Comparison of ENCODE assay signal across 14 cellular contexts in genomic region chr1:62299426-62300200, GRCh38. TPM values are rescaled to one million over a fixed set of nuclear protein-coding genes. Genes with fewer than 3 reads are reported as not detected.
DNase-seq lines count a peak whose midpoint lies in the region; ATAC-seq, FAIRE-seq and TF ChIP-seq lines count a peak whose summit lies in the region.
"Had no signal": no experiment of that assay in that cellular context is flagged by ENCODE, and none has a peak within 500 bp of the region (broad histone marks: within the 10 kb centered on the region; RNA-seq: fewer than 3 reads in every experiment).

No MANE protein-coding gene starts in this region.

- no peaks in the 10 kb centered on the region for H3K36me3 Mint-ChIP-seq in stimulated activated memory B cell treated with anti-CD40 and anti-IgM and Interleukin-4, amounts not matched to agents 10 μg/mL and 1 μg/mL and 100 μg/mL, for 72 hours
- H3K36me3 Mint-ChIP-seq: brain had no signal

- no peak overlapping the region for H3K27ac Mint-ChIP-seq in stimulated activated memory B cell treated with anti-CD40 and anti-IgM and Interleukin-4, amounts not matched to agents 10 μg/mL and 1 μg/mL and 100 μg/mL, for 72 hours
- H3K27ac Mint-ChIP-seq: brain had no signal

- H3K4me1 Mint-ChIP-seq in stimulated activated memory B cell treated with anti-CD40 and anti-IgM and Interleukin-4, amounts not matched to agents 10 μg/mL and 1 μg/mL and 100 μg/mL, for 72 hours, result peaks cover 6% of the 10 kb centered on the region

- H3K4me1 ChIP-seq in heart right ventricle (peaks cover 4 to 40% (median 17%) of the 10 kb centered on the region in 9 donors), transverse colon (peaks cover 0 to 28% (median 13%) of the 10 kb centered on the region in 4 donors)

- H3K27me3 Mint-ChIP-seq in stimulated activated memory B cell treated with anti-CD40 and anti-IgM and Interleukin-4, amounts not matched to agents 10 μg/mL and 1 μg/mL and 100 μg/mL, for 72 hours, result peaks cover 17% of the 10 kb centered on the region
- H3K27me3 Mint-ChIP-seq: brain had no signal

- intact Hi-C loops in heart right ventricle (cut with DNase I), result no loop called here
- intact Hi-C loops in cardiac septum (cut with DNase I), result no loop called here
- intact Hi-C loops in transverse colon (cut with DNase I; ENCODE audit: low total_unique reads), result no loop called here

- WGBS in heart right ventricle, 2 donors, result 41 to 43% methylated on average over 8 of the region's 8 CpGs
- WGBS in transverse colon (ENCODE audit: low coverage in 1 of 2), 2 donors, result 57 to 60% methylated on average over 3 to 8 of the region's 8 CpGs

- TF ChIP-seq EP300 in transverse colon (IDR thresholded peaks at IDR 0.05; ENCODE audit: low read depth), result no peak

- H3K4me3 Mint-ChIP-seq in stimulated activated memory B cell treated with anti-CD40 and anti-IgM and Interleukin-4, amounts not matched to agents 10 μg/mL and 1 μg/mL and 100 μg/mL, for 72 hours, result no peak overlapping the region
- H3K4me3 Mint-ChIP-seq: brain had no signal

- in situ Hi-C loops in astrocyte of the cerebellum (cut with HindIII; ENCODE audit: low sequenced_read_pairs) (no loop called here), transverse colon (cut with MboI; ENCODE audit: low pct_ligation_motif_present in 1 of 4, low pct_unique_long_range_greater_than_20kb in 1 of 4, low sequenced_read_pairs in 3 of 4) (no loop called here)

- H3K9me3 Mint-ChIP-seq in stimulated activated memory B cell treated with anti-CD40 and anti-IgM and Interleukin-4, amounts not matched to agents 10 μg/mL and 1 μg/mL and 100 μg/mL, for 72 hours, result no peaks in the 10 kb centered on the region
- H3K9me3 Mint-ChIP-seq: brain had no signal

- H3K27ac ChIP-seq in heart right ventricle (peak overlapping the region in 2 of 10 donors; percentile 18 to 59), transverse colon (peak overlapping the region in 1 of 4 donors; percentile 10)

- no peak for FAIRE-seq in frontal cortex (lab: Jason Lieb, UNC)

- TF ChIP-seq POLR2A in transverse colon (IDR thresholded peaks at IDR 0.05), result no peak

- DNase-seq in heart right ventricle (peak; percentile 23 to 50), cardiac septum (ENCODE audit: low spot score) (no peak), astrocyte of the cerebellum (ENCODE audit: low read depth) (peak; percentile 27), medulla oblongata (ENCODE audit: extremely low spot score) (peak; percentile 77), transverse colon (peak; percentile 51), frontal cortex (ENCODE audit: low spot score in 2 of 2) (no peak), HK-2 (ENCODE audit: unreplicated experiment) (no peak)
- DNase-seq: activated T-cell treated with anti-CD3 and anti-CD28 coated beads for 4 hours, KBM-7 had no signal

- H3K9me3 ChIP-seq in heart right ventricle (no peaks in the 10 kb centered on the region), transverse colon (no peaks in the 10 kb centered on the region)

- TF ChIP-seq CTCF in heart right ventricle (IDR thresholded peaks at IDR 0.05) (no peak), astrocyte of the cerebellum (IDR thresholded peaks at IDR 0.05; ENCODE audit: low read depth, low read length, missing control alignments) (no peak), transverse colon (IDR thresholded peaks at IDR 0.05) (no peak)

- no peak overlapping the region for H3K4me3 ChIP-seq in heart right ventricle
- no peak overlapping the region for H3K4me3 ChIP-seq in astrocyte of the cerebellum (ENCODE audit: low read depth, low read length)
- no peak overlapping the region for H3K4me3 ChIP-seq in transverse colon

- H3K27me3 ChIP-seq in heart right ventricle, result peaks cover 0 to 8% (median 0%) of the 10 kb centered on the region in 7 donors
- H3K27me3 ChIP-seq in transverse colon, result no peaks in the 10 kb centered on the region

- H3K36me3 ChIP-seq in heart right ventricle, result no peaks in the 10 kb centered on the region
- H3K36me3 ChIP-seq in transverse colon, result no peaks in the 10 kb centered on the region

- peak in 6 of 8 donors; percentile 34 to 67 (median 54) for ATAC-seq in heart right ventricle
- ATAC-seq in stimulated activated memory B cell treated with anti-CD40 and anti-IgM and Interleukin-4, amounts not matched to agents 10 μg/mL and 1 μg/mL and 100 μg/mL, for 72 hours, result no peak
- ATAC-seq: activated CD4-positive, CD25-positive, alpha-beta regulatory T cell treated with anti-CD3 and anti-CD28 coated beads, Interleukin-2, amount 50 U/mL, for 24 hours had no signal

RNA-seq across cellular contexts. Expression of gene KANK4, which starts 19.6 kb away (rescaled TPM):
- total RNA-seq in heart right ventricle (under 1 TPM; 0.05 to 0.61 (median 0.24) TPM), cardiac septum (0.16 TPM), transverse colon (1 to 10 TPM in 2 of 4 donors, not detected in 2; 1.2 to 1.3 TPM), frontal cortex (1.2 TPM)
- under 1 TPM; 0.04 to 0.15 TPM for polyA plus RNA-seq in heart right ventricle
- total RNA-seq: epithelial cell of proximal tubule had no signal
- polyA plus RNA-seq: AG04450 had no signal

Comparison
In these comparisons a context has a peak if more than half of its experiments do, and no peak if none do; other contexts are left out.
1. DNase-seq: peak in heart right ventricle (2 of 2), astrocyte of the cerebellum (single experiment), medulla oblongata (single experiment) and transverse colon (single experiment); none in cardiac septum (single experiment), frontal cortex (0 of 2) and HK-2 (single experiment).